ENCODE assay signal across 8 cellular contexts in genomic region chr18:55415258-55415871, GRCh38.
A peak's percentile ranks its signal among the peaks of the same experiment; 100 is the strongest.
DNase-seq lines count a peak whose midpoint lies in the region; ATAC-seq and TF ChIP-seq lines count a peak whose summit lies in the region.

No MANE protein-coding gene starts in this region.

- no peaks in the 10 kb centered on the region for H4K20me1 ChIP-seq in PC-3 (ENCODE audit: low read length)

- 20% methylated on average over 6 of the region's 6 CpGs for WGBS in suprapubic skin

- DNase-seq in DMS153 (lab: John Stamatoyannopoulos, UW) (peak; percentile 34), PC-3 (peak; percentile 74), fibroblast of mammary gland (ENCODE audit: low read depth) (peak; percentile 87), nucleus accumbens (lab: John Stamatoyannopoulos, UW) (peak in 53 of 56 donors; percentile 7 to 91 (median 61)), suprapubic skin (ENCODE audit: low spot score in 2 of 2) (peak; percentile 92 to 94)
- peak; percentile 51 for DNase-seq in activated T-cell treated with anti-CD3 and anti-CD28 coated beads, Interleukin-2, amount 50 U/mL, for 4 hours

- intact Hi-C loops in PC-3 (cut with micrococcal nuclease) = loop anchor here (1.0 to 10.0 kb wide), 6 partner anchors 173 to 1161 kb away; partner anchors contain the start of gene TCF4

- TF ChIP-seq RAD21 in Ishikawa (IDR thresholded peaks at IDR 0.05; ENCODE audit: low read depth) = peak; percentile 86

- H3K9me3 ChIP-seq in PC-3 (ENCODE audit: low read length) (no peaks in the 10 kb centered on the region), suprapubic skin (no peaks in the 10 kb centered on the region)

- TF ChIP-seq EP300 in Ishikawa (IDR thresholded peaks at IDR 0.05; ENCODE audit: borderline replicate concordance) (no peak), suprapubic skin (IDR thresholded peaks at IDR 0.05) (no peak)

- H3K9me2 ChIP-seq in PC-3 (replicated peaks; ENCODE audit: low read length) = no peaks in the 10 kb centered on the region

- H3K4me2 ChIP-seq in PC-3 (ENCODE audit: low read length) = no peak overlapping the region

- H3K9me3 Mint-ChIP-seq in activated T-cell treated with anti-CD3 and anti-CD28 coated beads, Interleukin-2, amount 50 U/mL, for 4 hours = no peaks in the 10 kb centered on the region

- H3K27me3 ChIP-seq in PC-3 (ENCODE audit: low read length) (no peaks in the 10 kb centered on the region), suprapubic skin (no peaks in the 10 kb centered on the region)

- peaks cover 4% of the 10 kb centered on the region for H3K4me1 Mint-ChIP-seq in activated T-cell treated with anti-CD3 and anti-CD28 coated beads, Interleukin-2, amount 50 U/mL, for 4 hours (ENCODE audit: low read depth)

- peak; percentile 96 for TF ChIP-seq CTCF in PC-3 (conservative IDR thresholded peaks at IDR 0.05; ENCODE audit: low read depth, low read length)
- peak; percentile 92 for TF ChIP-seq CTCF in fibroblast of mammary gland (conservative IDR thresholded peaks at IDR 0.05; ENCODE audit: control insufficient read depth, insufficient read depth, low read depth, low read length)
- peak; percentile 75 to 89 for TF ChIP-seq CTCF in suprapubic skin (IDR thresholded peaks at IDR 0.05)

- no peak overlapping the region for H2AFZ ChIP-seq in PC-3 (ENCODE audit: low read length)

- H3K36me3 ChIP-seq in PC-3 (ENCODE audit: low read depth, low read length) (no peaks in the 10 kb centered on the region), suprapubic skin (no peaks in the 10 kb centered on the region)

- TF ChIP-seq POLR2A in suprapubic skin (IDR thresholded peaks at IDR 0.05) = no peak

- no peak overlapping the region for H3K9ac ChIP-seq in PC-3 (ENCODE audit: low read length)

- H3K4me1 ChIP-seq in PC-3 (ENCODE audit: insufficient read depth, low read length) (peaks cover 10% of the 10 kb centered on the region; the same call in 1 of the 2 replicates), suprapubic skin (peaks cover 47% of the 10 kb centered on the region)

- no peaks in the 10 kb centered on the region for H3K79me2 ChIP-seq in PC-3 (ENCODE audit: low read length)

- peak; percentile 84 for ATAC-seq in GM21528 (IDR thresholded peaks at IDR 0.05; ENCODE audit: low FRiP score, unreplicated experiment)
- ATAC-seq in PC-3 = peak; percentile 91
- ATAC-seq in activated T-cell treated with anti-CD3 and anti-CD28 coated beads, Interleukin-2, amount 50 U/mL, for 4 hours = peak; percentile 52 to 63

- H3K27me3 Mint-ChIP-seq in activated T-cell treated with anti-CD3 and anti-CD28 coated beads, Interleukin-2, amount 50 U/mL, for 4 hours (ENCODE audit: low read depth) = no peaks in the 10 kb centered on the region

- POLR2A ChIA-PET in PC-3 (lab: Charles Lee; ENCODE audit: unreplicated experiment) = no interaction called here

- no peak overlapping the region for H3K27ac ChIP-seq in PC-3 (ENCODE audit: low read length)
- no peak overlapping the region for H3K27ac ChIP-seq in suprapubic skin

- CTCF ChIA-PET in PC-3 (lab: Charles Lee) = interaction anchor here (0.5 to 1.0 kb wide), 5 partner anchors 173 to 1151 kb away, joined by 3 to 8 read pairs (median 3); no protein-coding TSS in a partner anchor

- no peaks in the 10 kb centered on the region for H3K36me3 Mint-ChIP-seq in activated T-cell treated with anti-CD3 and anti-CD28 coated beads, Interleukin-2, amount 50 U/mL, for 4 hours (ENCODE audit: insufficient read depth)

- no peak overlapping the region for H3K4me3 ChIP-seq in PC-3 (ENCODE audit: low read length)
- H3K4me3 ChIP-seq in fibroblast of mammary gland (ENCODE audit: control insufficient read depth, low read depth, low read length) = no peak overlapping the region
- no peak overlapping the region for H3K4me3 ChIP-seq in suprapubic skin

- H3F3A ChIP-seq in PC-3 (ENCODE audit: low read length, unreplicated experiment) = no peaks in the 10 kb centered on the region

- no TSS peak for BruUV-seq in PC-3 (replicated peaks; lab: Mats Ljungman, UMichigan)

- H3K4me3 Mint-ChIP-seq in activated T-cell treated with anti-CD3 and anti-CD28 coated beads, Interleukin-2, amount 50 U/mL, for 4 hours = no peak overlapping the region

TF ChIP-seq in Ishikawa, 13 proteins besides CTCF, POLR2A, EP300 and RAD21:
- TF ChIP-seq ZBTB7A (IDR thresholded peaks at IDR 0.05; ENCODE audit: low read depth) = no peak
- TF ChIP-seq CEBPB (IDR thresholded peaks at IDR 0.05) = no peak
- no peak for TF ChIP-seq MAX (IDR thresholded peaks at IDR 0.05)
- no peak for TF ChIP-seq TCF12 (IDR thresholded peaks at IDR 0.05; ENCODE audit: low read depth)
- TF ChIP-seq TAF1 (IDR thresholded peaks at IDR 0.05; ENCODE audit: low read depth) = no peak
- no peak for TF ChIP-seq TEAD4 (IDR thresholded peaks at IDR 0.05)
- TF ChIP-seq USF1 (IDR thresholded peaks at IDR 0.05) = no peak
- TF ChIP-seq YY1 (IDR thresholded peaks at IDR 0.05; ENCODE audit: low read depth) = no peak
- TF ChIP-seq CREB1 (IDR thresholded peaks at IDR 0.05; ENCODE audit: low read depth) = no peak
- TF ChIP-seq EGR1 (IDR thresholded peaks at IDR 0.05) = no peak
- TF ChIP-seq FOXM1 (IDR thresholded peaks at IDR 0.05; ENCODE audit: borderline replicate concordance, low read depth) = no peak
- no peak for TF ChIP-seq NFIC (IDR thresholded peaks at IDR 0.05)
- TF ChIP-seq REST (IDR thresholded peaks at IDR 0.05; ENCODE audit: low read depth) = no peak

Comparison
In these comparisons a context has a peak if more than half of its experiments do, and no peak if none do; other contexts are left out.
1. DNase-seq: peak in every context shown above with its lines; median percentile 93 in suprapubic skin; 87 in fibroblast of mammary gland; 74 in PC-3; 61 in nucleus accumbens; 51 in activated T-cell treated with anti-CD3 and anti-CD28 coated beads, Interleukin-2, amount 50 U/mL, for 4 hours; 34 in DMS153.